8 cellular contexts compared by ENCODE assay signal in genomic region chr7:36128448-36129047, GRCh38. TPM values are rescaled to one million over a fixed set of nuclear protein-coding genes. Genes with fewer than 3 reads are reported as not detected.
DNase-seq lines count a peak whose midpoint lies in the region; ATAC-seq, FAIRE-seq and TF ChIP-seq lines count a peak whose summit lies in the region.

No MANE protein-coding gene starts in this region.

- WGBS in body of pancreas, 2 donors: 14 to 15% methylated on average over 10 of the region's 10 CpGs

- ATAC-seq in body of pancreas: peak; percentile 95
- no peak for ATAC-seq in GM21381 (IDR thresholded peaks at IDR 0.05; ENCODE audit: unreplicated experiment)

- H3K9ac ChIP-seq in keratinocyte (ENCODE audit: control insufficient read depth, extremely low read depth, insufficient read depth, low read length): peak overlapping the region; percentile 52

- H3K4me3 ChIP-seq in DOHH2 (ENCODE audit: low read length): no peak overlapping the region
- H3K4me3 ChIP-seq in body of pancreas: no peak overlapping the region
- H3K4me3 ChIP-seq in keratinocyte (ENCODE audit: control insufficient read depth in 2 of 3, extremely low read depth in 1 of 3, insufficient read depth in 2 of 3, low read depth in 1 of 3, low read length in 3 of 3): peak overlapping the region in 2 of 3 experiments; percentile 50 to 60
- no peak overlapping the region for H3K4me3 ChIP-seq in effector memory CD4-positive, alpha-beta T cell (ENCODE audit: insufficient read depth, low read depth, low read length, poor library complexity, severe bottlenecking)

- H3K9me2 ChIP-seq in DOHH2 (replicated peaks; ENCODE audit: control insufficient read depth, low read length): no peaks in the 10 kb centered on the region

- intact Hi-C loops in body of pancreas (cut with DNase I): no loop called here

- DNase-seq in NCI-H1694 (lab: John Stamatoyannopoulos, UW): peak; percentile 77
- DNase-seq in body of pancreas: peak; percentile 92 to 96 (median 95)
- DNase-seq in keratinocyte (ENCODE audit: low read depth, low spot score): no peak
- peak; percentile 88 for DNase-seq in stromal cell of bone marrow (ENCODE audit: low read depth)
- no peak for DNase-seq in NOMO-1 treated with dmso at 0.1 percent for 144 hours (lab: John Stamatoyannopoulos, UW; ENCODE audit: unreplicated experiment)
- DNase-seq in effector memory CD4-positive, alpha-beta T cell: no peak

- no peaks in the 10 kb centered on the region for H3K79me2 ChIP-seq in DOHH2 (ENCODE audit: control insufficient read depth, low read length)
- no peaks in the 10 kb centered on the region for H3K79me2 ChIP-seq in keratinocyte (ENCODE audit: control insufficient read depth, insufficient read depth, low read length)

- TF ChIP-seq CTCF in DOHH2 (IDR thresholded peaks at IDR 0.05; ENCODE audit: low read depth, low read length, poor library complexity, severe bottlenecking) (peak; percentile 85), body of pancreas (IDR thresholded peaks at IDR 0.05) (peak; percentile 70 to 98 (median 89)), keratinocyte (optimal IDR thresholded peaks at IDR 0.05 in 1 of 3, IDR thresholded peaks at IDR 0.05 in 1 of 3, conservative IDR thresholded peaks at IDR 0.05 in 1 of 3; ENCODE audit: extremely low read depth in 1 of 3, insufficient read depth in 2 of 3, low read length in 3 of 3) (peak; percentile 16 to 60 (median 49))

- H3K9me3 ChIP-seq in DOHH2 (ENCODE audit: control insufficient read depth, insufficient read depth, low read length) (no peaks in the 10 kb centered on the region), body of pancreas (no peaks in the 10 kb centered on the region), keratinocyte (ENCODE audit: control insufficient read depth, low read depth, low read length) (no peaks in the 10 kb centered on the region)
- H3K9me3 ChIP-seq in effector memory CD4-positive, alpha-beta T cell (ENCODE audit: control insufficient read depth, low read length): no peaks in the 10 kb centered on the region

- H3K4me1 ChIP-seq in DOHH2 (ENCODE audit: control insufficient read depth, low read length) (peaks cover 8% of the 10 kb centered on the region), body of pancreas (peaks cover 39% of the 10 kb centered on the region), keratinocyte (ENCODE audit: control insufficient read depth, extremely low read depth, insufficient read depth, low read length) (peaks cover 12% of the 10 kb centered on the region)
- peaks cover 4% of the 10 kb centered on the region for H3K4me1 ChIP-seq in effector memory CD4-positive, alpha-beta T cell (ENCODE audit: control insufficient read depth, insufficient read depth, low read length, poor library complexity, severe bottlenecking)

- dilution Hi-C loops in keratinocyte (cut with MboI; ENCODE audit: extremely low pct_ligation_motif_present, low sequenced_read_pairs): no loop called here

- H3K27me3 ChIP-seq in DOHH2 (ENCODE audit: control insufficient read depth, low read length) (no peaks in the 10 kb centered on the region), body of pancreas (no peaks in the 10 kb centered on the region), keratinocyte (ENCODE audit: control insufficient read depth, extremely low read depth, insufficient read depth, low read length) (no peaks in the 10 kb centered on the region)
- no peaks in the 10 kb centered on the region for H3K27me3 ChIP-seq in effector memory CD4-positive, alpha-beta T cell (replicated peaks; ENCODE audit: control insufficient read depth, insufficient read depth, low read length, poor library complexity, severe bottlenecking)

- H3K9me1 ChIP-seq in keratinocyte (ENCODE audit: control insufficient read depth, extremely low read depth, insufficient read depth, low read length): no peaks in the 10 kb centered on the region

- no peaks in the 10 kb centered on the region for H4K20me1 ChIP-seq in DOHH2 (ENCODE audit: control insufficient read depth, insufficient read depth, low read depth, low read length)
- H4K20me1 ChIP-seq in keratinocyte (ENCODE audit: control insufficient read depth, extremely low read depth, insufficient read depth, low read length): no peaks in the 10 kb centered on the region

- peak overlapping the region; percentile 84 for H2AFZ ChIP-seq in keratinocyte (ENCODE audit: control insufficient read depth, low read length)

- FAIRE-seq in keratinocyte (lab: Jason Lieb, UNC): peak; percentile 75

- H3F3A ChIP-seq in DOHH2 (ENCODE audit: control insufficient read depth, insufficient read depth): no peaks in the 10 kb centered on the region

- H3K27ac ChIP-seq in DOHH2 (ENCODE audit: low read depth, low read length) (no peak overlapping the region), body of pancreas (peak overlapping the region; percentile 83 to 91 (median 87)), keratinocyte (ENCODE audit: control insufficient read depth, insufficient read depth, low read length) (peak overlapping the region; percentile 60)
- H3K27ac ChIP-seq in effector memory CD4-positive, alpha-beta T cell (ENCODE audit: insufficient read depth, low read length, poor library complexity, severe bottlenecking): no peak overlapping the region

- peak in 2 of 3 donors; percentile 48 to 56 for TF ChIP-seq POLR2A in body of pancreas (IDR thresholded peaks at IDR 0.05)

- H3K36me3 ChIP-seq in DOHH2 (ENCODE audit: control insufficient read depth, low read length): no peaks in the 10 kb centered on the region
- no peaks in the 10 kb centered on the region for H3K36me3 ChIP-seq in body of pancreas (replicated peaks in 1 of 2; ENCODE audit: insufficient read depth in 1 of 2, low read depth in 2 of 2)
- H3K36me3 ChIP-seq in keratinocyte (ENCODE audit: control insufficient read depth in 2 of 2, extremely low read depth in 1 of 2, insufficient read depth in 2 of 2, low read length in 2 of 2): no peaks in the 10 kb centered on the region
- H3K36me3 ChIP-seq in effector memory CD4-positive, alpha-beta T cell (ENCODE audit: control insufficient read depth, insufficient read depth, low read length): no peaks in the 10 kb centered on the region

- H3K4me2 ChIP-seq in DOHH2 (ENCODE audit: low read length) (no peak overlapping the region), keratinocyte (ENCODE audit: control insufficient read depth, extremely low read depth, insufficient read depth, low read depth, low read length) (peak overlapping the region; percentile 95)

RNA-seq across cellular contexts. Expression of gene EEPD1, which starts 24.5 kb away (rescaled TPM):
- 10 to 100 TPM; 13.5 to 24.1 TPM for total RNA-seq in body of pancreas
- 1.1 to 2.6 TPM (median 1.2 TPM) in 3 replicates for polyA plus RNA-seq in keratinocyte
- polyA plus RNA-seq in keratinocyte (2011; ENCODE audit: low read depth): 9.6 TPM
- 0.63 and 1.5 TPM in 2 replicates for polyA plus RNA-seq in keratinocyte (2011; cell fraction: cytosol; rRNA removed)
- 3.2 and 3.5 TPM in 2 replicates for polyA plus RNA-seq in keratinocyte (2011; cell fraction: nucleus; rRNA removed)
- polyA plus RNA-seq in keratinocyte (2012; ENCODE audit: low replicate concordance): 1.9 and 7.4 TPM in 2 replicates
- 0.79 to 3.4 TPM (median 1.5 TPM) in 3 replicates for polyA minus RNA-seq in keratinocyte
- 2.1 TPM for polyA minus RNA-seq in keratinocyte (2011; cell fraction: cytosol; rRNA and poly(A)+ RNA removed)
- polyA minus RNA-seq in keratinocyte (2011; cell fraction: nucleus; rRNA and poly(A)+ RNA removed): 2.0 and 2.3 TPM in 2 replicates

Comparison
In these comparisons a context has a peak if more than half of its experiments do, and no peak if none do; other contexts are left out.
1. H3K27ac ChIP-seq: peak in body of pancreas (4 of 4) and keratinocyte (single experiment); none in DOHH2 (single experiment) and effector memory CD4-positive, alpha-beta T cell (single experiment).
2. H3K4me3 ChIP-seq: peak in keratinocyte (2 of 3); none in DOHH2 (single experiment), body of pancreas (0 of 2) and effector memory CD4-positive, alpha-beta T cell (single experiment).
3. DNase-seq: peak in NCI-H1694 (single experiment), body of pancreas (4 of 4) and stromal cell of bone marrow (single experiment); none in keratinocyte (single experiment), NOMO-1 treated with dmso at 0.1 percent for 144 hours (single experiment) and effector memory CD4-positive, alpha-beta T cell (0 of 3).
4. Peak in every context shown above with its lines, with median percentiles within 50 percentile points of each other: CTCF ChIP-seq.